10 cellular contexts compared by ENCODE assay signal in genomic region chr22:19987394-19988306, GRCh38. TPM values are rescaled to one million over a fixed set of nuclear protein-coding genes. Genes with fewer than 3 reads are reported as not detected.
DNase-seq lines count a peak whose midpoint lies in the region; ATAC-seq and TF ChIP-seq lines count a peak whose summit lies in the region.
"Had no signal": no experiment of that assay in that cellular context is flagged by ENCODE, and none has a peak within 500 bp of the region (broad histone marks: within the 10 kb centered on the region; RNA-seq: fewer than 3 reads in every experiment).

No MANE protein-coding gene starts in this region.

- H2BK12ac ChIP-seq in H9 (ENCODE audit: insufficient read length, low read depth, low read length), result no peak overlapping the region

- H3K4me2 ChIP-seq in H9 (ENCODE audit: insufficient read depth, insufficient read length, low read length), result peak overlapping the region; percentile 27
- no peak overlapping the region for H3K4me2 ChIP-seq in Karpas-422 (ENCODE audit: low read depth, low read length, poor library complexity, severe bottlenecking)

- H3K23me2 ChIP-seq in H9 (ENCODE audit: insufficient read length, low read depth, low read length, poor library complexity, severe bottlenecking), result no peaks in the 10 kb centered on the region

- H4K8ac ChIP-seq in H9 (replicated peaks; ENCODE audit: insufficient read length, low read depth, low read length), result no peak overlapping the region

- no peak overlapping the region for H3K23ac ChIP-seq in H9 (ENCODE audit: insufficient read length, low read depth, low read length)

- DNase-seq in H9 (no peak), natural killer cell (no peak), NCI-H2107 treated with DMSO at 0.1 percent for 48 hours (lab: John Stamatoyannopoulos, UW; ENCODE audit: unreplicated experiment) (no peak), NCI-H1048 (lab: John Stamatoyannopoulos, UW) (no peak), Karpas-422 (no peak)
- DNase-seq in effector memory CD8-positive, alpha-beta T cell, result no peak

- no peak overlapping the region for H2BK20ac ChIP-seq in H9 (ENCODE audit: low read depth, low read length, poor library complexity, severe bottlenecking)

- no peak overlapping the region for H3K56ac ChIP-seq in H9 (ENCODE audit: insufficient read length, low read depth, low read length)

- H3K27me3 ChIP-seq in H9 (ENCODE audit: insufficient read depth, low read length), result no peaks in the 10 kb centered on the region
- H3K27me3 ChIP-seq in Karpas-422 (ENCODE audit: low read length), result no peaks in the 10 kb centered on the region
- H3K27me3 ChIP-seq: body of pancreas had no signal

- H3K4me3 Mint-ChIP-seq in H9 (peak overlapping the region; percentile 42 to 71), natural killer cell (peak overlapping the region; percentile 69)
- peak overlapping the region; percentile 56 to 73 for H3K4me3 Mint-ChIP-seq in effector memory CD8-positive, alpha-beta T cell

- no peaks in the 10 kb centered on the region for H3K9me3 ChIP-seq in H9 (ENCODE audit: control insufficient read depth, low read depth, low read length)
- H3K9me3 ChIP-seq in Karpas-422 (ENCODE audit: low read length), result no peaks in the 10 kb centered on the region
- H3K9me3 ChIP-seq: body of pancreas had no signal

- H3K4me1 Mint-ChIP-seq in H9 (peaks cover 5 to 20% of the 10 kb centered on the region in 2 experiments; a peak in 3 of 4 replicates), natural killer cell (peaks cover 0 to 16% of the 10 kb centered on the region in 2 donors)
- peaks cover 0 to 6% of the 10 kb centered on the region in 2 donors for H3K4me1 Mint-ChIP-seq in effector memory CD8-positive, alpha-beta T cell (ENCODE audit: low read depth in 2 of 2)

- no CpG with 5 or more reads among the region's 24 CpGs for WGBS in H9 (ENCODE audit: extremely low coverage, insufficient read length, low lambda C conversion rate)

- no peak overlapping the region for H3K18ac ChIP-seq in H9 (ENCODE audit: insufficient read length, low read depth, low read length)

- intact Hi-C loops in natural killer cell (cut with micrococcal nuclease), result loop anchor here (2.0 kb wide), 1 partner anchor 29 kb away; the partner anchor contains the start of gene ARVCF

- H2BK5ac ChIP-seq in H9 (ENCODE audit: insufficient read length, low read length), result no peak overlapping the region

- no peak overlapping the region for H4K5ac ChIP-seq in H9 (ENCODE audit: insufficient read length, low read depth, low read length)

- no peaks in the 10 kb centered on the region for H3K9me3 Mint-ChIP-seq in H9
- H3K9me3 Mint-ChIP-seq in effector memory CD8-positive, alpha-beta T cell, result no peaks in the 10 kb centered on the region
- H3K9me3 Mint-ChIP-seq in natural killer cell, result no peaks in the 10 kb centered on the region

- no peak for ATAC-seq in effector memory CD8-positive, alpha-beta T cell (replicated peaks)
- ATAC-seq in natural killer cell (no peak), HG03432 (IDR thresholded peaks at IDR 0.05; ENCODE audit: unreplicated experiment) (no peak)

- H3K9ac ChIP-seq in H9 (ENCODE audit: extremely low read depth, insufficient read length, low read length) (peak overlapping the region; percentile 32), Karpas-422 (ENCODE audit: low read length) (no peak overlapping the region)
- H3K9ac ChIP-seq: KMS-11 had no signal

- H3K4me3 ChIP-seq in Karpas-422 (ENCODE audit: low read length), result no peak overlapping the region

- TF ChIP-seq CTCF in 22Rv1 (IDR thresholded peaks at IDR 0.05) (no peak), H9 (conservative IDR thresholded peaks at IDR 0.05) (no peak), natural killer cell (IDR thresholded peaks at IDR 0.05) (no peak)

- no peak overlapping the region for H2BK120ac ChIP-seq in H9 (ENCODE audit: low read depth, low read length, poor library complexity, severe bottlenecking)

- no peaks in the 10 kb centered on the region; the same call in 1 of the 2 replicates for H3K4me1 ChIP-seq in H9 (ENCODE audit: insufficient read depth, low read length)
- peaks cover 5% of the 10 kb centered on the region for H3K4me1 ChIP-seq in Karpas-422 (ENCODE audit: low read length)

- no peaks in the 10 kb centered on the region; a peak in 1 of 7 replicates for H3K36me3 Mint-ChIP-seq in H9 (ENCODE audit: insufficient read depth in 1 of 3, low read depth in 3 of 3)
- no peaks in the 10 kb centered on the region for H3K36me3 Mint-ChIP-seq in effector memory CD8-positive, alpha-beta T cell (ENCODE audit: insufficient read depth)
- no peaks in the 10 kb centered on the region for H3K36me3 Mint-ChIP-seq in natural killer cell

- H2AK5ac ChIP-seq in H9 (ENCODE audit: insufficient read length, low read length), result no peak overlapping the region

- H4K20me1 ChIP-seq in H9 (ENCODE audit: control insufficient read depth, insufficient read depth, insufficient read length), result peaks cover 3% of the 10 kb centered on the region
- peaks cover 34% of the 10 kb centered on the region for H4K20me1 ChIP-seq in Karpas-422 (ENCODE audit: insufficient read depth, low read depth, low read length)

- H3K27ac ChIP-seq in 22Rv1 (peak overlapping the region; percentile 76; the same call in 1 of the 2 replicates), H9 (ENCODE audit: insufficient read length, low read depth, low read length) (no peak overlapping the region), Karpas-422 (ENCODE audit: low read length) (no peak overlapping the region)
- H3K27ac ChIP-seq: KMS-11 had no signal

- H3T11ph ChIP-seq in H9 (ENCODE audit: low read length), result no peak overlapping the region

- H3K79me1 ChIP-seq in H9 (ENCODE audit: insufficient read depth, low read depth, low read length, poor library complexity, severe bottlenecking), result peaks cover 4% of the 10 kb centered on the region

- no peaks in the 10 kb centered on the region for H3K9me2 ChIP-seq in Karpas-422 (replicated peaks; ENCODE audit: insufficient read depth, low read length)

- no peak overlapping the region for H3K27ac Mint-ChIP-seq in H9
- no peak overlapping the region for H3K27ac Mint-ChIP-seq in effector memory CD8-positive, alpha-beta T cell
- H3K27ac Mint-ChIP-seq in natural killer cell, result no peak overlapping the region

- no peaks in the 10 kb centered on the region for H3K36me3 ChIP-seq in Karpas-422 (ENCODE audit: insufficient read depth, low read length)

- no peak overlapping the region for H2BK15ac ChIP-seq in H9 (ENCODE audit: low read depth, low read length)

- no peak overlapping the region for H3K4ac ChIP-seq in H9 (ENCODE audit: low read depth, low read length)

- H3K79me2 ChIP-seq in H9 (ENCODE audit: insufficient read depth, low read length), result no peaks in the 10 kb centered on the region
- no peaks in the 10 kb centered on the region for H3K79me2 ChIP-seq in Karpas-422 (ENCODE audit: low read length)

- H3K14ac ChIP-seq in H9 (ENCODE audit: insufficient read depth, low read length), result no peak overlapping the region; the same call in 1 of the 2 replicates

- no peaks in the 10 kb centered on the region for H3K27me3 Mint-ChIP-seq in H9 (ENCODE audit: low read depth)
- peaks cover 7 to 8% of the 10 kb centered on the region in 2 donors for H3K27me3 Mint-ChIP-seq in effector memory CD8-positive, alpha-beta T cell
- no peaks in the 10 kb centered on the region for H3K27me3 Mint-ChIP-seq in natural killer cell (ENCODE audit: low read depth in 2 of 2)

- no peak overlapping the region for H2AFZ ChIP-seq in H9 (ENCODE audit: low read length)
- H2AFZ ChIP-seq in Karpas-422 (ENCODE audit: low read length), result no peak overlapping the region

- H4K91ac ChIP-seq in H9 (ENCODE audit: insufficient read length, low read depth, low read length), result no peak overlapping the region

RNA-seq across cellular contexts. Expression of gene ARVCF, which starts 29.0 kb away (rescaled TPM):
- total RNA-seq in H9 (2021), result 40.7 and 41.1 TPM in 2 replicates
- total RNA-seq in natural killer cell, result 10 to 100 TPM; 37.8 to 62.0 (median 38.7) TPM
- total RNA-seq in Karpas-422 (2014; rRNA removed; shearing (Covaris generic); ENCODE audit: low replicate concordance), result 4.3 and 13.7 TPM in 2 replicates

RNA-seq across cellular contexts. Expression of gene TANGO2, which starts 33.3 kb away (rescaled TPM):
- total RNA-seq in H9 (2021) (14.6 and 22.9 TPM in 2 replicates), natural killer cell (10 to 100 TPM; 33.3 to 53.0 (median 46.2) TPM)
- total RNA-seq in Karpas-422 (2014; rRNA removed; shearing (Covaris generic); ENCODE audit: low replicate concordance), result 36.8 and 39.0 TPM in 2 replicates

RNA-seq across cellular contexts. Expression of gene TXNRD2, which starts 46.0 kb away (rescaled TPM):
- 22.9 and 25.5 TPM in 2 replicates for total RNA-seq in H9 (2021)
- 10 to 100 TPM; 23.5 to 37.3 (median 24.4) TPM for total RNA-seq in natural killer cell
- 7.0 and 20.7 TPM in 2 replicates for total RNA-seq in Karpas-422 (2014; rRNA removed; shearing (Covaris generic); ENCODE audit: low replicate concordance)

RNA-seq across cellular contexts. Expression of gene COMT, which starts 46.1 kb away (rescaled TPM):
- 42.2 and 43.3 TPM in 2 replicates for total RNA-seq in H9 (2021)
- 10 to 100 TPM; 37.5 to 56.2 (median 38.2) TPM for total RNA-seq in natural killer cell
- total RNA-seq in Karpas-422 (2014; rRNA removed; shearing (Covaris generic); ENCODE audit: low replicate concordance), result 72.0 and 181 TPM in 2 replicates
